Comparison of ENCODE assay signal across 8 cellular contexts in the genomic region with DNA sequence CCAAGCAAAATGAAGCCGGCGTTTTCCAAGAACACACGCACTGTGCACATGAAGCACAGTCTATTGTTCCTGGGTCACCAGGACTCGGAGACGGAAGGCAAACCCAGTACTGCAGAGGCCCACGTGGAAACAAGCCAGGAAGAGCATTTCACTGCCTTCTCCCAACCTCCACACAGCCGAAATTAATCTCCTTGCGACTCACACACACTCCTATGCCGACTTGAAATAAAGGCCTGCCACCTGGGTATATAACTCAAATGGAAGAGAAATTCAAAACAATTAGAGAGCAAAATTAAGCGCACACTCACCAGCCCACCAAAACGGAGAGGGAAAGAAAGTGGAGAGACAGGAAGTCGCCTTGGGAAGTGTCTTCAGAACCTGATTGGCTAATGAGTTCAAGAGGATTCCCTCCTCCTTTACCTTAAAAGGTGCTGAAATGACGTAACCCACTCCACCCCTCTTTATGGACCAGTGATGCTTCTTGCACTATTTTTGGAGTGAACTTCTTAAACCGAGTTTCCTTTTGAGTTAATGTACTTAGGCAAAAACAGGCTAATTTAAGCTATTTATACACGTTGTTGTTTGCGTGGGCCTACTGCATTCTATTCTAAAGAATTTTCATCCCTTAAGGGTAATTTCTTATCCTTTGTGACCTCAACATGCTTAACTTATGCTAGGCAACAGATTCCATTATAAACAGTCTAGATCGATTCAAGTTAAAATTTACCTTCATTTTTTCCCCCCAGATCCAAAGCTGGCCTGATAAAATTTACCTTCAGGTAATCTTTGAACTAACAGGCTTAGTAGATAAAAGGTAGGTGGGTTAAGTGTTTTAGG. TPM values are rescaled to one million over a fixed set of nuclear protein-coding genes. Genes with fewer than 3 reads are reported as not detected.
A peak's percentile ranks its signal among the peaks of the same experiment; 100 is the strongest.
DNase-seq lines count a peak whose midpoint lies in the region; FAIRE-seq and TF ChIP-seq lines count a peak whose summit lies in the region.

CCNB1IP1 (minus strand) TSS at position 334 of the 837 bp plus-strand sequence. CDS start 16,756 bp downstream, outside the sequence.

- H3K23me2 ChIP-seq in H9 (ENCODE audit: insufficient read length, low read depth, low read length, poor library complexity, severe bottlenecking) = peaks cover 6% of the 10 kb centered on the region

- no peaks in the 10 kb centered on the region for H3K27me3 Mint-ChIP-seq in H9 (ENCODE audit: low read depth)
- no peaks in the 10 kb centered on the region for H3K27me3 Mint-ChIP-seq in neural crest cell (ENCODE audit: low read depth)

- peaks cover 35% of the 10 kb centered on the region for H3K79me2 ChIP-seq in H9 (ENCODE audit: insufficient read depth, low read length)

- H3K27ac Mint-ChIP-seq in H9 (peak within 1 kb of the TSS; percentile 99 to 100 (median 99)), neural crest cell (ENCODE audit: unreplicated experiment) (peak within 1 kb of the TSS; percentile 100)

- H4K5ac ChIP-seq in H9 (ENCODE audit: insufficient read length, low read depth, low read length) = peak within 1 kb of the TSS; percentile 13

- H2BK12ac ChIP-seq in H9 (ENCODE audit: insufficient read length, low read depth, low read length) = no peak within 1 kb of the TSS

- in situ Hi-C loops in transverse colon (cut with MboI; ENCODE audit: low pct_ligation_motif_present in 1 of 4, low pct_unique_long_range_greater_than_20kb in 1 of 4, low sequenced_read_pairs in 3 of 4) = loop anchor here in 3 of 4 donors (5.0 to 25.0 kb wide), 4 partner anchors 129 to 354 kb away; partner anchors contain the start of genes ANG (in 2 of the 3), APEX1 (in 2 of the 3), OSGEP (in 2 of the 3) and PIP4P1 (in 2 of the 3)

- no peak within 1 kb of the TSS for H2BK15ac ChIP-seq in H9 (ENCODE audit: low read depth, low read length)

- no peak within 1 kb of the TSS for H2AFZ ChIP-seq in H9 (ENCODE audit: low read length)

- intact Hi-C loops in transverse colon (cut with DNase I; ENCODE audit: low total_unique reads) = loop anchor here (10.0 kb wide), 1 partner anchor 282 kb away; no protein-coding TSS in a partner anchor

- TF ChIP-seq POLR2A in Raji (IDR thresholded peaks at IDR 0.05; ENCODE audit: insufficient read depth, low read depth, low read length) (peak; percentile 84), transverse colon (IDR thresholded peaks at IDR 0.05) (peak; percentile 77)

- peaks cover 27 to 29% of the 10 kb centered on the region in 2 experiments for H3K4me1 Mint-ChIP-seq in H9
- peaks cover 41% of the 10 kb centered on the region for H3K4me1 Mint-ChIP-seq in neural crest cell

- peak within 1 kb of the TSS; percentile 44 for H3K4me2 ChIP-seq in H9 (ENCODE audit: insufficient read depth, insufficient read length, low read length)

- no peak within 1 kb of the TSS for H2AK5ac ChIP-seq in H9 (ENCODE audit: insufficient read length, low read length)

- H3K4me1 ChIP-seq in H9 (ENCODE audit: insufficient read depth, low read length) = peaks cover 6% of the 10 kb centered on the region
- H3K4me1 ChIP-seq in transverse colon = peaks cover 5 to 24% (median 7%) of the 10 kb centered on the region in 4 donors

- H3K4me3 ChIP-seq in GM06990 (replicated peaks; ENCODE audit: low read depth, low read length) (peak within 1 kb of the TSS; percentile 90), transverse colon (peak within 1 kb of the TSS; percentile 48 to 69 (median 60))

- H3K9ac ChIP-seq in H9 (ENCODE audit: extremely low read depth, insufficient read length, low read length) = peak within 1 kb of the TSS; percentile 97

- H3K9me3 Mint-ChIP-seq in H9 (peaks cover 0 to 3% of the 10 kb centered on the region in 2 experiments; a peak in 1 of 5 replicates), neural crest cell (no peaks in the 10 kb centered on the region)

- H2BK5ac ChIP-seq in H9 (ENCODE audit: insufficient read length, low read length) = peak within 1 kb of the TSS; percentile 2

- H3K27me3 ChIP-seq in GM06990 (replicated peaks; ENCODE audit: control insufficient read depth, insufficient read depth, low read length) = no peaks in the 10 kb centered on the region
- H3K27me3 ChIP-seq in H9 (ENCODE audit: insufficient read depth, low read length) = no peaks in the 10 kb centered on the region
- no peaks in the 10 kb centered on the region for H3K27me3 ChIP-seq in transverse colon

- H3K79me1 ChIP-seq in H9 (ENCODE audit: insufficient read depth, low read depth, low read length, poor library complexity, severe bottlenecking) = no peaks in the 10 kb centered on the region

- TF ChIP-seq CTCF in GM06990 (IDR thresholded peaks at IDR 0.05; ENCODE audit: insufficient read depth, low read length, poor library complexity, severe bottlenecking) = no peak
- TF ChIP-seq CTCF in H9 (conservative IDR thresholded peaks at IDR 0.05) = no peak
- TF ChIP-seq CTCF in neural crest cell (conservative IDR thresholded peaks at IDR 0.05) = no peak
- no peak for TF ChIP-seq CTCF in transverse colon (IDR thresholded peaks at IDR 0.05)

- H3K36me3 Mint-ChIP-seq in H9 (ENCODE audit: insufficient read depth in 1 of 3, low read depth in 3 of 3) = peaks cover 16 to 38% (median 28%) of the 10 kb centered on the region in 3 experiments; a peak in 6 of 7 replicates
- H3K36me3 Mint-ChIP-seq in neural crest cell (ENCODE audit: low read depth) = peaks cover 3% of the 10 kb centered on the region

- peak within 1 kb of the TSS; percentile 81 for H2BK120ac ChIP-seq in H9 (ENCODE audit: low read depth, low read length, poor library complexity, severe bottlenecking)

- no peaks in the 10 kb centered on the region for H3K9me3 ChIP-seq in H9 (ENCODE audit: control insufficient read depth, low read depth, low read length)
- H3K9me3 ChIP-seq in transverse colon = no peaks in the 10 kb centered on the region

- peak within 1 kb of the TSS; percentile 6; the same call in 1 of the 2 replicates for H3K4ac ChIP-seq in H9 (ENCODE audit: low read depth, low read length)

- DNase-seq in GM06990 (ENCODE audit: extremely low read depth, insufficient read length) = peak; percentile 76
- peak; percentile 76 for DNase-seq in H9
- DNase-seq in LoVo (ENCODE audit: low spot score) = peak; percentile 83
- peak; percentile 24 for DNase-seq in activated naive CD4-positive, alpha-beta T cell treated with anti-CD3 and anti-CD28 coated beads, Interleukin-2, amount 50 U/mL, for 16 hours
- DNase-seq in frontal cortex (ENCODE audit: low spot score in 2 of 2) = peak; percentile 49 to 82
- DNase-seq in neural crest cell (ENCODE audit: low read depth, low spot score) = peak; percentile 51
- DNase-seq in transverse colon = peak; percentile 64

- peak within 1 kb of the TSS; percentile 86 for H3T11ph ChIP-seq in H9 (ENCODE audit: low read length)

- peak within 1 kb of the TSS; percentile 19 for H3K56ac ChIP-seq in H9 (ENCODE audit: insufficient read length, low read depth, low read length)

- WGBS in H9 (ENCODE audit: extremely low coverage, insufficient read length, low lambda C conversion rate) = no CpG with 5 or more reads among the region's 17 CpGs
- 1 to 4% methylated on average over 17 of the region's 17 CpGs for WGBS in transverse colon (ENCODE audit: low coverage in 1 of 2), 2 donors

- H3K18ac ChIP-seq in H9 (ENCODE audit: insufficient read length, low read depth, low read length) = peak within 1 kb of the TSS; percentile 87

- no peak within 1 kb of the TSS for H2BK20ac ChIP-seq in H9 (ENCODE audit: low read depth, low read length, poor library complexity, severe bottlenecking)

- no peak within 1 kb of the TSS for H3K23ac ChIP-seq in H9 (ENCODE audit: insufficient read length, low read depth, low read length)

- no peak for TF ChIP-seq EP300 in transverse colon (IDR thresholded peaks at IDR 0.05; ENCODE audit: low read depth)

- FAIRE-seq in frontal cortex (lab: Jason Lieb, UNC) = no peak

- H4K91ac ChIP-seq in H9 (ENCODE audit: insufficient read length, low read depth, low read length) = peak within 1 kb of the TSS; percentile 36

- peak within 1 kb of the TSS; percentile 84; the same call in 1 of the 2 replicates for H3K14ac ChIP-seq in H9 (ENCODE audit: insufficient read depth, low read length)

- H3K36me3 ChIP-seq in GM06990 (ENCODE audit: control insufficient read depth, insufficient read depth, low read length) (peaks cover 2% of the 10 kb centered on the region; the same call in 1 of the 2 replicates), transverse colon (no peaks in the 10 kb centered on the region)

- H4K8ac ChIP-seq in H9 (replicated peaks; ENCODE audit: insufficient read length, low read depth, low read length) = no peak within 1 kb of the TSS

- H4K20me1 ChIP-seq in H9 (ENCODE audit: control insufficient read depth, insufficient read depth, insufficient read length) = no peaks in the 10 kb centered on the region

- H3K27ac ChIP-seq in H9 (ENCODE audit: insufficient read length, low read depth, low read length) (peak within 1 kb of the TSS; percentile 10), transverse colon (peak within 1 kb of the TSS; percentile 89 to 95 (median 93))

- H3K4me3 Mint-ChIP-seq in H9 (peak within 1 kb of the TSS; percentile 95 to 99), neural crest cell (peak within 1 kb of the TSS; percentile 98)

RNA-seq across cellular contexts. Expression of gene CCNB1IP1, which starts in this region (rescaled TPM):
- total RNA-seq in H9 (2021) (165 and 168 TPM in 2 replicates), frontal cortex (86.0 TPM), neural crest cell (127 and 132 TPM in 2 replicates), transverse colon (10 to 100 TPM; 11.9 to 38.3 (median 23.9) TPM)

Comparison
In these comparisons a context has a peak if more than half of its experiments do, and no peak if none do; other contexts are left out.
1. Peak in every context shown above with its lines: DNase-seq, H3K4me3 ChIP-seq and H3K27ac ChIP-seq.
2. DNase-seq: peak in every context shown above with its lines; median percentile 83 in LoVo; 76 in GM06990; 76 in H9; 66 in frontal cortex; 64 in transverse colon; 51 in neural crest cell; 24 in activated naive CD4-positive, alpha-beta T cell treated with anti-CD3 and anti-CD28 coated beads, Interleukin-2, amount 50 U/mL, for 16 hours.